ENCODE assay signal across 1 cellular context in genomic region chr1:151540982-151541377, GRCh38.
TF ChIP-seq lines count a peak whose summit lies in the region.

No MANE protein-coding gene starts in this region.

TF ChIP-seq in GM12878, 131 proteins besides CTCF, POLR2A, EP300 and RAD21:
- TF ChIP-seq ZBED1 (IDR thresholded peaks at IDR 0.05; ENCODE audit: borderline replicate concordance) (no peak), CHD4 (IDR thresholded peaks at IDR 0.05) (no peak), NR2F1 (conservative IDR thresholded peaks at IDR 0.05) (no peak), RFX5 (IDR thresholded peaks at IDR 0.05; ENCODE audit: low read depth, low read length) (no peak), FOS (IDR thresholded peaks at IDR 0.05; ENCODE audit: borderline replicate concordance, extremely low read depth, insufficient read length) (no peak), SREBF2 (IDR thresholded peaks at IDR 0.05; ENCODE audit: low read length) (no peak), BCL3 (IDR thresholded peaks at IDR 0.05; ENCODE audit: borderline replicate concordance, insufficient read depth, low read depth, low read length, poor library complexity, severe bottlenecking) (no peak), BRCA1 (IDR thresholded peaks at IDR 0.05; ENCODE audit: low read depth, low read length) (no peak)
